In genomic region chr3:52539010-52539653, GRCh38 we compare ENCODE assay signal across 1 cellular context.
TF ChIP-seq lines count a peak whose summit lies in the region.

No MANE protein-coding gene starts in this region.

TF ChIP-seq in endothelial cell of umbilical vein, 7 proteins besides CTCF, POLR2A, EP300 and RAD21:
- TF ChIP-seq MAX (IDR thresholded peaks at IDR 0.05; ENCODE audit: insufficient read depth, insufficient read length) (no peak), POLR2AphosphoS5 (IDR thresholded peaks at IDR 0.05; ENCODE audit: insufficient read depth, low read depth, low read length) (no peak), JUN (IDR thresholded peaks at IDR 0.05; ENCODE audit: borderline replicate concordance, insufficient read depth, insufficient read length, low read depth) (no peak), MYC (IDR thresholded peaks at IDR 0.05; ENCODE audit: low read depth, low read length) (no peak), GATA2 (IDR thresholded peaks at IDR 0.05; ENCODE audit: insufficient read depth, insufficient read length, low read depth, low read length) (no peak), FOS (IDR thresholded peaks at IDR 0.05; ENCODE audit: borderline replicate concordance, insufficient read depth, low read length) (no peak), EZH2 (IDR thresholded peaks at IDR 0.05; ENCODE audit: borderline replicate concordance, low read depth, low read length, severe bottlenecking) (no peak)
TF ChIP-seq in endothelial cell of umbilical vein: peak in this region for 0.
